Comparison of ENCODE assay signal across 14 cellular contexts in the genomic region with DNA sequence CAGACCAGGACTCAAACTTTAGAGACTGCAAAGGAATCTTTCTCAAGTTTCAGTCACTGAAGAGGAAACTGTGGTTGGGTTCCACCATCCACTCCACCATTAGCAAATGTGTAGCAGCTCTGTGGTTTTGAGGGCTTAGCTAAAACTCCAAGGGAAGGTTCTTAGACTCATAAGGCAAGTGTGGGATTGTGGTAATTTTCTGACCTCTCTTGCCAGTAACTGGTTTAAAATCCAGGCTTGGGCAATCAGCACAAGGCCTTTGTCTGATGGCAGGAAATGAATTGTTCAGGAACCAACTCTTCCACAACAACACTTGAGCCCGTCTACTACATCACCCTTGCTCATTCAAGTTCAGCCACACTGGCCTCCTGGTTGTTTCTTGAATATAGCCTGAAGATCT.
DNase-seq lines count a peak whose midpoint lies in the region; ATAC-seq and TF ChIP-seq lines count a peak whose summit lies in the region.
"Had no signal": no experiment of that assay in that cellular context is flagged by ENCODE, and none has a peak within 500 bp of the region (broad histone marks: within the 10 kb centered on the region; RNA-seq: fewer than 3 reads in every experiment).

No MANE protein-coding gene starts in this region.

- TF ChIP-seq CTCF in AG09319 (IDR thresholded peaks at IDR 0.05; ENCODE audit: low read depth, low read length) (no peak), brain microvascular endothelial cell (IDR thresholded peaks at IDR 0.05; ENCODE audit: low read depth, low read length, missing control alignments) (no peak)

- in situ Hi-C loops in brain microvascular endothelial cell (cut with HindIII; ENCODE audit: low pct_ligation_motif_present, low sequenced_read_pairs) = no loop called here

- peak; percentile 49 for ATAC-seq in GM21447 (IDR thresholded peaks at IDR 0.05; ENCODE audit: unreplicated experiment)
- no peak for ATAC-seq in GM21786 (IDR thresholded peaks at IDR 0.05; ENCODE audit: unreplicated experiment)
- ATAC-seq in HG02840 (IDR thresholded peaks at IDR 0.05; ENCODE audit: low FRiP score, unreplicated experiment) = no peak
- no peak for ATAC-seq in GM21367 (IDR thresholded peaks at IDR 0.05; ENCODE audit: unreplicated experiment)
- ATAC-seq: Right ventricle myocardium inferior had no signal

- no peaks in the 10 kb centered on the region for H3K36me3 ChIP-seq in brain microvascular endothelial cell (replicated peaks)

- H3K4me3 ChIP-seq in brain microvascular endothelial cell (ENCODE audit: low read depth, low read length) = no peak overlapping the region

- H3K27me3 ChIP-seq in brain microvascular endothelial cell (replicated peaks) = no peaks in the 10 kb centered on the region

- no peak overlapping the region for H3K27ac ChIP-seq in brain microvascular endothelial cell

- DNase-seq in AG09319 (ENCODE audit: extremely low read depth, low read depth) (peak; percentile 3), LHCN-M2 (ENCODE audit: low read depth) (peak; percentile 82), brain microvascular endothelial cell (peak; percentile 32)
- no peak for DNase-seq in activated CD8-positive, alpha-beta memory T cell treated with anti-CD3 and anti-CD28 coated beads, Interleukin-2, amount 50 U/mL, for 4 hours
- DNase-seq: Caco-2; NCI-H146; nephron progenitor cell; stimulated activated CD4-positive, alpha-beta T cell treated with anti-CD3 and anti-CD28 coated beads, Interleukin-4, amount 100 ng/mL, for 1 hour; trophoblast cell had no signal
